In genomic region chr3:132222868-132223538, GRCh38 we compare ENCODE assay signal across 14 cellular contexts.
DNase-seq lines count a peak whose midpoint lies in the region; ATAC-seq and TF ChIP-seq lines count a peak whose summit lies in the region.
"Had no signal": no experiment of that assay in that cellular context is flagged by ENCODE, and none has a peak within 500 bp of the region (broad histone marks: within the 10 kb centered on the region; RNA-seq: fewer than 3 reads in every experiment).

No MANE protein-coding gene starts in this region.

- no peak overlapping the region for H3K4me3 Mint-ChIP-seq in immature natural killer cell
- H3K4me3 Mint-ChIP-seq: activated CD4-positive, alpha-beta T cell treated with anti-CD3 and anti-CD28 coated beads, Interleukin-2, amount 10 ng/mL, durations not matched to agents 24 days and 14 days; activated T-cell treated with anti-CD3 and anti-CD28 coated beads, Interleukin-2, amount 50 U/mL, for 72 hours; stimulated activated memory B cell treated with anti-CD40 and anti-IgM and Interleukin-4, amounts not matched to agents 10 μg/mL and 1 μg/mL and 100 μg/mL, for 72 hours had no signal

- DNase-seq in A673 (ENCODE audit: low spot score) (peak; percentile 72), HK-2 (ENCODE audit: unreplicated experiment) (peak; percentile 46), NCI-H2171 treated with DMSO at 0.1 percent for 48 hours (lab: John Stamatoyannopoulos, UW) (peak; percentile 92), epithelial cell of proximal tubule (ENCODE audit: low read depth) (peak; percentile 97), activated T-cell treated with anti-CD3 and anti-CD28 coated beads for 4 hours (no peak), immature natural killer cell (no peak)
- DNase-seq: activated CD4-positive, alpha-beta T cell treated with anti-CD3 and anti-CD28 coated beads, Interleukin-2, amount 10 ng/mL, durations not matched to agents 24 days and 14 days; activated T-cell treated with anti-CD3 and anti-CD28 coated beads, Interleukin-2, amount 50 U/mL, for 72 hours; stimulated activated CD4-positive, alpha-beta T cell treated with anti-CD3 and anti-CD28 coated beads, Interleukin-4, amount 100 ng/mL, for 1 hour; uterus had no signal

- POLR2A ChIA-PET in A673 (lab: Charles Lee; ENCODE audit: low non-redundant PET), result no interaction called here

- H3K36me3 ChIP-seq in A673 (ENCODE audit: insufficient read depth, low read length, poor library complexity, severe bottlenecking), result no peaks in the 10 kb centered on the region
- no peaks in the 10 kb centered on the region for H3K36me3 ChIP-seq in gastroesophageal sphincter
- H3K36me3 ChIP-seq: uterus had no signal

- H3K27me3 ChIP-seq in A673 (replicated peaks; ENCODE audit: insufficient read depth, low read depth, low read length, poor library complexity) (no peaks in the 10 kb centered on the region), gastroesophageal sphincter (no peaks in the 10 kb centered on the region)
- H3K27me3 ChIP-seq: uterus had no signal

- peaks cover 0 to 7% (median 0%) of the 10 kb centered on the region in 3 donors for H3K27me3 Mint-ChIP-seq in immature natural killer cell (ENCODE audit: low read depth in 3 of 3)

- intact Hi-C loops in A673 (cut with micrococcal nuclease; ENCODE audit: unreplicated experiment), result no loop called here

- CTCF ChIA-PET in A673 (lab: Charles Lee), result interaction anchor here (0.7 kb wide), 1 partner anchor 950 kb away, joined by 6 read pairs; no protein-coding TSS in a partner anchor

- H3K9me3 Mint-ChIP-seq in immature natural killer cell, result peaks cover 0 to 2% (median 0%) of the 10 kb centered on the region in 6 donors
- H3K9me3 Mint-ChIP-seq: activated CD4-positive, alpha-beta T cell treated with anti-CD3 and anti-CD28 coated beads, Interleukin-2, amount 10 ng/mL, durations not matched to agents 24 days and 14 days; activated T-cell treated with anti-CD3 and anti-CD28 coated beads, Interleukin-2, amount 50 U/mL, for 72 hours; stimulated activated memory B cell treated with anti-CD40 and anti-IgM and Interleukin-4, amounts not matched to agents 10 μg/mL and 1 μg/mL and 100 μg/mL, for 72 hours had no signal

- TF ChIP-seq CTCF in A673 (conservative IDR thresholded peaks at IDR 0.05; ENCODE audit: low read depth, low read length) (no peak), epithelial cell of proximal tubule (conservative IDR thresholded peaks at IDR 0.05; ENCODE audit: low read depth, low read length) (no peak), gastroesophageal sphincter (IDR thresholded peaks at IDR 0.05) (no peak)

- BruUV-seq in A673 (replicated peaks; lab: Mats Ljungman, UMichigan), result no TSS peak

- no peak for TF ChIP-seq EP300 in gastroesophageal sphincter (IDR thresholded peaks at IDR 0.05)

- H3K27ac ChIP-seq in A673 (ENCODE audit: low read depth, low read length, poor library complexity, severe bottlenecking), result no peak overlapping the region
- H3K27ac ChIP-seq in gastroesophageal sphincter, result no peak overlapping the region
- H3K27ac ChIP-seq: uterus had no signal

- 68 to 70% methylated on average over 4 to 6 of the region's 6 CpGs for WGBS in gastroesophageal sphincter (ENCODE audit: low coverage in 1 of 2), 2 donors

- no peaks in the 10 kb centered on the region for H3K4me1 Mint-ChIP-seq in immature natural killer cell
- H3K4me1 Mint-ChIP-seq: activated CD4-positive, alpha-beta T cell treated with anti-CD3 and anti-CD28 coated beads, Interleukin-2, amount 10 ng/mL, durations not matched to agents 24 days and 14 days; stimulated activated memory B cell treated with anti-CD40 and anti-IgM and Interleukin-4, amounts not matched to agents 10 μg/mL and 1 μg/mL and 100 μg/mL, for 72 hours had no signal

- H3K36me3 Mint-ChIP-seq in immature natural killer cell, result no peaks in the 10 kb centered on the region
- H3K36me3 Mint-ChIP-seq: stimulated activated memory B cell treated with anti-CD40 and anti-IgM and Interleukin-4, amounts not matched to agents 10 μg/mL and 1 μg/mL and 100 μg/mL, for 72 hours had no signal

- no peak for TF ChIP-seq POLR2A in gastroesophageal sphincter (IDR thresholded peaks at IDR 0.05)

- peaks cover 5% of the 10 kb centered on the region for H3K4me1 ChIP-seq in A673 (ENCODE audit: insufficient read depth, low read length, poor library complexity, severe bottlenecking)
- no peaks in the 10 kb centered on the region for H3K4me1 ChIP-seq in gastroesophageal sphincter
- H3K4me1 ChIP-seq: uterus had no signal

- no peak overlapping the region for H3K4me3 ChIP-seq in A673 (ENCODE audit: low read depth, low read length, poor library complexity, severe bottlenecking)
- no peak overlapping the region for H3K4me3 ChIP-seq in epithelial cell of proximal tubule (ENCODE audit: low read depth, low read length)
- no peak overlapping the region for H3K4me3 ChIP-seq in gastroesophageal sphincter
- H3K4me3 ChIP-seq: uterus had no signal

- H3K9me3 ChIP-seq in A673 (ENCODE audit: low read depth, low read length, poor library complexity, severe bottlenecking), result no peaks in the 10 kb centered on the region
- H3K9me3 ChIP-seq in gastroesophageal sphincter, result no peaks in the 10 kb centered on the region
- H3K9me3 ChIP-seq: uterus had no signal

- ATAC-seq in HG02981 (IDR thresholded peaks at IDR 0.05; ENCODE audit: unreplicated experiment), result no peak
- ATAC-seq in gastroesophageal sphincter, result no peak
- ATAC-seq: activated T-cell treated with anti-CD3 and anti-CD28 coated beads, Interleukin-2, amount 50 U/mL, for 72 hours; HCT116; stimulated activated memory B cell treated with anti-CD40 and anti-IgM and Interleukin-4, amounts not matched to agents 10 μg/mL and 1 μg/mL and 100 μg/mL, for 72 hours had no signal

- H3K27ac Mint-ChIP-seq in immature natural killer cell, result no peak overlapping the region
- H3K27ac Mint-ChIP-seq: activated CD4-positive, alpha-beta T cell treated with anti-CD3 and anti-CD28 coated beads, Interleukin-2, amount 10 ng/mL, durations not matched to agents 24 days and 14 days; activated T-cell treated with anti-CD3 and anti-CD28 coated beads, Interleukin-2, amount 50 U/mL, for 72 hours; stimulated activated memory B cell treated with anti-CD40 and anti-IgM and Interleukin-4, amounts not matched to agents 10 μg/mL and 1 μg/mL and 100 μg/mL, for 72 hours had no signal

Comparison
In these comparisons a context has a peak if more than half of its experiments do, and no peak if none do; other contexts are left out.
1. DNase-seq: peak in A673 (single experiment), HK-2 (single experiment), NCI-H2171 treated with DMSO at 0.1 percent for 48 hours (single experiment) and epithelial cell of proximal tubule (single experiment); none in activated T-cell treated with anti-CD3 and anti-CD28 coated beads for 4 hours (single experiment) and immature natural killer cell (0 of 3).